ENCODE assay signal across 1 cellular context in the genomic region with DNA sequence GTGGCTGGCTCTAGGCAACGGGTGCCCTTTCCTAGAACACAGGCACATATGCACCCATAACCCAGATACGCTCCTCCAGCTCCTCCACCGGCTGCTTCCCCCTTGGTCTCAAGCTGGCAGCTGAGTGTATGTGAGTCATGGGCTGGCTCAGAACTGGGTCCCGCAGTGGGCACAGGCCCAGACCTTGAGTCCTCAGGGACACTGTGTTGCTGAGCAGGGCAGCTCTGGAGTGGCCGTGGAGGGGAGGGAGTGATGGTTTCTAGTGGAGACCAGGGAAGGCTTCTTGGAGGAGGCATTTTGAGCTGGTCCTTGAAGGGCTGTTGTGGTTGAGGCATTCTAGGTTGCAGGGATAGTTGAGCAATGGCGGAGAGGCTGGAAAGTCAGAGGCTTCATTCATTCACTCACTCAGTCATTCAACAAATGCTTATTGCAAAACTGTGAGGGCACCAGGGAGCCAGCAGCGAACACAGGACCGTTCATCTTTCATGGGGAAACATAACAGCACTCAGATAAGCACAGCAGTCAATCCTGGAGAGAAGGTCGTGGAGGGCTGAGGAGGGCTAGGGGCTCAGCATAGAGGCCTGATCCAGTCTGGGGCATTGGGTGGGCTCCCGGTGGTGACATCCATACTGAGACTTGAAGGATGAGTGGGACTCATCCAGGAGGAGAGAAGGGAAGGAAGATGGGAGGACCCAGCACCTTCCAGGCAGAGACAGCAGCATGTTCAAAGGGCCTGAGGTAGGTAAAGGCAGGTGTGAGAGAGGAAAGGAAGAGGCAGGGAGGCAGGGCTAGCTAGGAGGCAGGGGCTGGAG.
TF ChIP-seq lines count a peak whose summit lies in the region.

No MANE protein-coding gene starts in this region.

TF ChIP-seq in H1, 55 proteins besides CTCF, POLR2A, EP300 and RAD21:
- TF ChIP-seq NRF1 (IDR thresholded peaks at IDR 0.05; ENCODE audit: low read depth, low read length) (no peak), CHD2 (IDR thresholded peaks at IDR 0.05; ENCODE audit: low read length) (no peak), EZH2 (IDR thresholded peaks at IDR 0.05; ENCODE audit: low read depth, low read length, severe bottlenecking) (no peak), CTBP2 (IDR thresholded peaks at IDR 0.05; ENCODE audit: borderline replicate concordance, insufficient read depth, insufficient read length, low read length) (no peak), SAP30 (IDR thresholded peaks at IDR 0.05; ENCODE audit: insufficient read depth, insufficient replicate concordance, low read length) (no peak), YY1 (IDR thresholded peaks at IDR 0.05; ENCODE audit: low read depth, low read length) (no peak), BACH1 (IDR thresholded peaks at IDR 0.05; ENCODE audit: low read length) (no peak), BCL11A (IDR thresholded peaks at IDR 0.05; ENCODE audit: low read depth in 2 of 2, low read length in 2 of 2) (no peak), SIX5 (IDR thresholded peaks at IDR 0.05; ENCODE audit: low read depth, low read length) (no peak), CREB1 (IDR thresholded peaks at IDR 0.05) (no peak), KDM1A (IDR thresholded peaks at IDR 0.05; ENCODE audit: borderline replicate concordance, low read length) (no peak), CBX8 (IDR thresholded peaks at IDR 0.05; ENCODE audit: borderline replicate concordance, low read depth, low read length) (no peak), ASH2L (IDR thresholded peaks at IDR 0.05; ENCODE audit: low read length) (no peak), NANOG (IDR thresholded peaks at IDR 0.05; ENCODE audit: insufficient read depth, low read depth, low read length, poor library complexity, severe bottlenecking) (no peak), RNF2 (IDR thresholded peaks at IDR 0.05; ENCODE audit: borderline replicate concordance, low read depth, low read length, missing control alignments, poor library complexity, severe bottlenecking) (no peak), PHF8 (conservative IDR thresholded peaks at IDR 0.05; ENCODE audit: low read depth, low read length) (no peak)
- TF ChIP-seq, protein P1, sequence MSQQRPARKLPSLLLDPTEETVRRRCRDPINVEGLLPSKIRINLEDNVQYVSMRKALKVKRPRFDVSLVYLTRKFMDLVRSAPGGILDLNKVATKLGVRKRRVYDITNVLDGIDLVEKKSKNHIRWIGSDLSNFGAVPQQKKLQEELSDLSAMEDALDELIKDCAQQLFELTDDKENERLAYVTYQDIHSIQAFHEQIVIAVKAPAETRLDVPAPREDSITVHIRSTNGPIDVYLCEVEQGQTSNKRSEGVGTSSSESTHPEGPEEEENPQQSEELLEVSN (IDR thresholded peaks at IDR 0.05), result no peak
